Comparison of ENCODE assay signal across 7 cellular contexts in genomic region chrX:1466971-1467561, GRCh38. TPM values are rescaled to one million over a fixed set of nuclear protein-coding genes. Genes with fewer than 3 reads are reported as not detected.
DNase-seq lines count a peak whose midpoint lies in the region; ATAC-seq lines count a peak whose summit lies in the region.

No MANE protein-coding gene starts in this region.

- H3K27me3 ChIP-seq in mononuclear cell (ENCODE audit: insufficient read depth, low read length) = no peaks in the 10 kb centered on the region

- peak; percentile 68 for ATAC-seq in GM19324 (IDR thresholded peaks at IDR 0.05; ENCODE audit: low FRiP score, unreplicated experiment)
- peak; percentile 39 for ATAC-seq in HG03095 (IDR thresholded peaks at IDR 0.05; ENCODE audit: unreplicated experiment)

- peaks cover 95% of the 10 kb centered on the region for H3K4me1 ChIP-seq in mononuclear cell (ENCODE audit: insufficient read depth, low read length)

- H3K4me3 ChIP-seq in mononuclear cell (ENCODE audit: low read length) = peak overlapping the region; percentile 3

- peak; percentile 19 for DNase-seq in activated CD4-positive, alpha-beta T cell treated with anti-CD3 and anti-CD28 coated beads for 1 hour
- DNase-seq in OCI-M2 (lab: John Stamatoyannopoulos, UW; ENCODE audit: unreplicated experiment) (no peak), glomerular visceral epithelial cell (ENCODE audit: extremely low spot score) (no peak), AG20443 (ENCODE audit: low spot score) (no peak)

- no peaks in the 10 kb centered on the region for H3K9me3 ChIP-seq in mononuclear cell (ENCODE audit: low read depth, low read length)

RNA-seq across cellular contexts. Expression of gene ASMTL, which starts 14.4 kb away (rescaled TPM):
- 12.7 TPM for total RNA-seq in mononuclear cell
